ENCODE assay signal across 15 cellular contexts in genomic region chr1:63829349-63830327, GRCh38. TPM values are rescaled to one million over a fixed set of nuclear protein-coding genes. Genes with fewer than 3 reads are reported as not detected.
DNase-seq lines count a peak whose midpoint lies in the region; ATAC-seq and TF ChIP-seq lines count a peak whose summit lies in the region.
"Had no signal": no experiment of that assay in that cellular context is flagged by ENCODE, and none has a peak within 500 bp of the region (broad histone marks: within the 10 kb centered on the region; RNA-seq: fewer than 3 reads in every experiment).

No MANE protein-coding gene starts in this region.

- H3K36me3 ChIP-seq in GM23338 (ENCODE audit: insufficient read depth): no peaks in the 10 kb centered on the region

- H3K4me3 ChIP-seq in GM23338 (no peak overlapping the region), cardiac fibroblast (replicated peaks in 1 of 2; ENCODE audit: low read depth in 2 of 2, low read length in 2 of 2) (no peak overlapping the region)
- H3K4me3 ChIP-seq: GM12878 had no signal

- H3K9me3 Mint-ChIP-seq in GM23338: peaks cover 7% of the 10 kb centered on the region
- H3K9me3 Mint-ChIP-seq: activated CD4-positive, alpha-beta memory T cell treated with anti-CD3 and anti-CD28 coated beads for 36 hours; activated naive CD8-positive, alpha-beta T cell treated with anti-CD3 and anti-CD28 coated beads for 36 hours had no signal

- peaks cover 2% of the 10 kb centered on the region for H3K27me3 Mint-ChIP-seq in GM23338 (ENCODE audit: insufficient read depth, low read depth, poor library complexity)

- peaks cover 31% of the 10 kb centered on the region for H4K20me1 ChIP-seq in GM23338 (replicated peaks; ENCODE audit: insufficient read depth)

- no peak for TF ChIP-seq CTCF in GM23338 (conservative IDR thresholded peaks at IDR 0.05; ENCODE audit: low read depth in 2 of 2)
- no peak for TF ChIP-seq CTCF in cardiac fibroblast (IDR thresholded peaks at IDR 0.05; ENCODE audit: low read depth, low read length)

- H3K4me1 Mint-ChIP-seq in GM23338: peaks cover 69% of the 10 kb centered on the region
- H3K4me1 Mint-ChIP-seq: activated naive CD8-positive, alpha-beta T cell treated with anti-CD3 and anti-CD28 coated beads for 36 hours; T-helper 17 cell had no signal

- H3K27ac ChIP-seq in GM23338 (ENCODE audit: low read depth): no peak overlapping the region

- no peaks in the 10 kb centered on the region for H3K27me3 ChIP-seq in GM23338 (ENCODE audit: insufficient read depth)

- no peak overlapping the region for H3K4me2 ChIP-seq in GM23338

- peaks cover 58% of the 10 kb centered on the region for H3K4me1 ChIP-seq in GM23338 (ENCODE audit: insufficient read depth)

- H3K79me2 ChIP-seq in GM23338 (replicated peaks; ENCODE audit: insufficient read depth): peaks cover 99% of the 10 kb centered on the region

- no peak overlapping the region for H2AFZ ChIP-seq in GM23338

- H3F3A ChIP-seq in GM23338 (replicated peaks; ENCODE audit: low read depth): no peaks in the 10 kb centered on the region

- DNase-seq in GM23338 (ENCODE audit: low spot score) (no peak), cardiac fibroblast (ENCODE audit: low read depth in 2 of 2) (peak; percentile 66 to 74), left lobe of liver (ENCODE audit: low spot score) (no peak), stromal cell of bone marrow (ENCODE audit: low read depth) (peak; percentile 55), CD1c-positive myeloid dendritic cell (ENCODE audit: extremely low spot score) (no peak), RKO (ENCODE audit: low spot score) (no peak)
- no peak for DNase-seq in activated CD8-positive, alpha-beta memory T cell treated with anti-CD3 and anti-CD28 coated beads, Interleukin-2, amount 50 U/mL, for 48 hours
- DNase-seq: activated CD4-positive, alpha-beta memory T cell treated with anti-CD3 and anti-CD28 coated beads for 36 hours; activated naive CD8-positive, alpha-beta T cell treated with anti-CD3 and anti-CD28 coated beads for 36 hours; effector memory CD4-positive, alpha-beta T cell; KG1; NCI-H2081; T-helper 17 cell had no signal

- H3K9me2 ChIP-seq in GM23338 (ENCODE audit: insufficient read depth): no peaks in the 10 kb centered on the region

- 0 out of 2 replicates have a peak overlapping the region, but pooled peaks have one; percentile 63 for H3K27ac Mint-ChIP-seq in GM23338
- H3K27ac Mint-ChIP-seq: activated CD4-positive, alpha-beta memory T cell treated with anti-CD3 and anti-CD28 coated beads for 36 hours; activated naive CD8-positive, alpha-beta T cell treated with anti-CD3 and anti-CD28 coated beads for 36 hours; T-helper 17 cell had no signal

- peaks cover 31% of the 10 kb centered on the region for H3K36me3 Mint-ChIP-seq in GM23338 (ENCODE audit: low read depth)
- H3K36me3 Mint-ChIP-seq: activated CD4-positive, alpha-beta memory T cell treated with anti-CD3 and anti-CD28 coated beads for 36 hours; activated naive CD8-positive, alpha-beta T cell treated with anti-CD3 and anti-CD28 coated beads for 36 hours had no signal

- no peak overlapping the region for H3K4me3 Mint-ChIP-seq in GM23338
- H3K4me3 Mint-ChIP-seq: activated CD4-positive, alpha-beta memory T cell treated with anti-CD3 and anti-CD28 coated beads for 36 hours; activated naive CD8-positive, alpha-beta T cell treated with anti-CD3 and anti-CD28 coated beads for 36 hours; T-helper 17 cell had no signal

- ATAC-seq in GM23338 (no peak), left lobe of liver (peak; percentile 23), GM19397 (IDR thresholded peaks at IDR 0.05; ENCODE audit: unreplicated experiment) (no peak)
- ATAC-seq: T-helper 17 cell had no signal

TF ChIP-seq in GM23338, 12 proteins besides CTCF, POLR2A, EP300 and RAD21:
- no peak for TF ChIP-seq ZNF114 (CRISPR knock-in tag; IDR thresholded peaks at IDR 0.05)
- no peak for TF ChIP-seq CREB1 (CRISPR knock-in tag; IDR thresholded peaks at IDR 0.05; ENCODE audit: low read depth)
- no peak for TF ChIP-seq EZH2 (IDR thresholded peaks at IDR 0.05; ENCODE audit: low read depth, unreplicated experiment)
- no peak for TF ChIP-seq STAT1 (IDR thresholded peaks at IDR 0.05; ENCODE audit: unreplicated experiment)
- TF ChIP-seq ETS1 (IDR thresholded peaks at IDR 0.05): no peak
- TF ChIP-seq ZNF462 (CRISPR knock-in tag; IDR thresholded peaks at IDR 0.05): no peak
- no peak for TF ChIP-seq ZNF331 (CRISPR knock-in tag; IDR thresholded peaks at IDR 0.05; ENCODE audit: low read depth)
- TF ChIP-seq POLR2AphosphoS5 (IDR thresholded peaks at IDR 0.05; ENCODE audit: low read depth): no peak

RNA-seq across cellular contexts. Expression of gene ROR1, which starts 55.8 kb away (rescaled TPM):
- 94.3 and 96.0 TPM in 2 replicates for total RNA-seq in GM23338 (2014; rRNA removed; shearing (Covaris generic))
- 53.8 and 59.7 TPM in 2 replicates for polyA plus RNA-seq in GM23338 (2016; fragmentation: Nextera tagmentation; extraction: Ambion mirVana)
- 0.28 TPM for total RNA-seq in left lobe of liver
- total RNA-seq: activated naive CD8-positive, alpha-beta T cell treated with anti-CD3 and anti-CD28 coated beads for 36 hours; T-helper 17 cell had no signal

Comparison
In these comparisons a context has a peak if more than half of its experiments do, and no peak if none do; other contexts are left out.
1. DNase-seq: peak in cardiac fibroblast (2 of 2) and stromal cell of bone marrow (single experiment); none in GM23338 (single experiment), left lobe of liver (single experiment), activated CD8-positive, alpha-beta memory T cell treated with anti-CD3 and anti-CD28 coated beads, Interleukin-2, amount 50 U/mL, for 48 hours (single experiment), CD1c-positive myeloid dendritic cell (single experiment) and RKO (single experiment).
2. RNA of gene ROR1, which starts 55.8 kb away (total RNA-seq): 94.3 to 96.0 TPM in GM23338; 0.28 TPM in left lobe of liver (single experiment); every median in the first group is over 10 times any median in the second.